ENCODE assay signal across 8 cellular contexts in the genomic region with DNA sequence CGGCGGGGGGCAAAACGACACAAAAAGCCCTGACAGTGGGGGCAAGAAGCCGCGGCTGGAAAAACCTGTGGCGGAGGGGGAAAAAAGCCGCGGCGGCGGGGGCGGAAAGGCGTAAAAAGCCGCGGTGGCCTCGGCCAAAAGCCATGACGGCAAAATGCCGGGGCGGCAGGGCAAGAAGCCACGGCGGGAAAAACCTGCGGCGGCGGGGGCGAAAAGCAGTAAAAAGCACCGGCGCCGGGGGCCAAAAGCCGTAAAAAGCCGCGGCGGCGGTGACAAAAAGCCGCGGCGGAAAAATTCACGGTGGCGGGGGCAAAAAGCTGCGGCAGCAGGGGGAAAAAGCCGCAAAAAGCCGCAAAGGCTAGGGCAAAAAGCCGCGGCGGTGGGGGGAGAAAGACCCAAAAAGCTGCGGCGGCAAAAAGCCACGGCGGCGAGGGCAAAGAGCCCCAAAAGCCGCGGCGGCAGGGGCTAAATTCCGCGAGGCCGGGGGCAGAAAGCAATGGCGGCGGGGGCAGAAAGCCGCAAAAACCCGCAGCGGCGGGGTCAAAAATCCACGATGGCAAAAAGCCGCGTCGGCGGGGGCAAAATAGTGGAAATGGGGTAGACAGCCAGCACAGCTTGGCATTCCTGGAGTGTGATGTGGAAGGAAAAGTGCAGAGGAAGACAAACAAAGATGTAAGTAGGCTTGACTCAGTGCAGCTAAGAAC.
A peak's percentile ranks its signal among the peaks of the same experiment; 100 is the strongest.
DNase-seq lines count a peak whose midpoint lies in the region; ATAC-seq, FAIRE-seq and TF ChIP-seq lines count a peak whose summit lies in the region.
"Not testable (repeated sequence)": the region's sequence is repeated elsewhere in the genome, so short reads cannot be mapped to it uniquely, and the experiment has no call there.

No MANE protein-coding gene starts in this region.

- not testable (repeated sequence) for H3K79me2 ChIP-seq in MM.1S (ENCODE audit: low read length); endothelial cell of umbilical vein (ENCODE audit: control insufficient read depth, insufficient read depth, low read length)

- not testable (repeated sequence) for H3F3A ChIP-seq in MM.1S (ENCODE audit: insufficient read depth, low read length)

- ATAC-seq in naive thymus-derived CD4-positive, alpha-beta T cell: not testable (repeated sequence)

- not testable (repeated sequence) for H3K4me3 ChIP-seq in CD4-positive, alpha-beta memory T cell (ENCODE audit: low read length in 2 of 2); MM.1S (ENCODE audit: low read length); naive thymus-derived CD4-positive, alpha-beta T cell (ENCODE audit: low read length)
- H3K4me3 ChIP-seq in endothelial cell of umbilical vein (replicated peaks in 1 of 3; ENCODE audit: insufficient read depth in 1 of 3, low read depth in 1 of 3, low read length in 3 of 3) (peak overlapping the region in 1 of 3 experiments; percentile 5), suprapubic skin (peak overlapping the region; percentile 49)

- not testable (repeated sequence) for H3K4me1 ChIP-seq in CD4-positive, alpha-beta memory T cell (ENCODE audit: insufficient read depth, low read length); MM.1S (ENCODE audit: low read length); endothelial cell of umbilical vein (ENCODE audit: control insufficient read depth, extremely low read depth, insufficient read depth, low read length); naive thymus-derived CD4-positive, alpha-beta T cell (ENCODE audit: control insufficient read depth in 2 of 2, insufficient read depth in 2 of 2, low read length in 2 of 2); suprapubic skin

- peak in 4 of 5 donors; percentile 11 to 32 (median 26) for DNase-seq in CD4-positive, alpha-beta memory T cell
- DNase-seq in MM.1S (peak; percentile 14), suprapubic skin (ENCODE audit: low spot score in 2 of 2) (peak in 1 of 2 donors; percentile 37)
- peak; percentile 30 to 44 for DNase-seq in activated CD4-positive, alpha-beta T cell treated with anti-CD3 and anti-CD28 coated beads, Interleukin-2, amount 50 U/mL, for 4 hours
- peak; percentile 14 for DNase-seq in activated gamma-delta T cell treated with anti-CD3 and anti-CD28 coated beads, Interleukin-2, amount 50 U/mL, for 16 hours (ENCODE audit: low read depth)
- not testable (repeated sequence) for DNase-seq in endothelial cell of umbilical vein (ENCODE audit: low read depth, low spot score)
- DNase-seq in naive thymus-derived CD4-positive, alpha-beta T cell: peak in 6 of 9 donors; percentile 5 to 43 (median 8)
- peak; percentile 52 for DNase-seq in stimulated activated CD4-positive, alpha-beta T cell treated with anti-CD3 and anti-CD28 coated beads, Interleukin-1b, Interleukin-23, amount 100 ng/mL, for 48 hours

- H3K9me3 Mint-ChIP-seq in CD4-positive, alpha-beta memory T cell; naive thymus-derived CD4-positive, alpha-beta T cell: not testable (repeated sequence)

- TF ChIP-seq CTCF in MM.1S (IDR thresholded peaks at IDR 0.05; ENCODE audit: low read length); endothelial cell of umbilical vein (IDR thresholded peaks at IDR 0.05; ENCODE audit: extremely low read depth in 1 of 2, insufficient read depth in 1 of 2, low read depth in 1 of 2, low read length in 2 of 2); suprapubic skin (IDR thresholded peaks at IDR 0.05): not testable (repeated sequence)

- 10% methylated on average over 48 of the region's 65 CpGs for WGBS in suprapubic skin

- FAIRE-seq in endothelial cell of umbilical vein (lab: Jason Lieb, UNC): not testable (repeated sequence)

- H3K9me1 ChIP-seq in endothelial cell of umbilical vein (replicated peaks; ENCODE audit: control insufficient read depth, extremely low read depth, insufficient read depth, low read length): not testable (repeated sequence)

- dilution Hi-C loops in endothelial cell of umbilical vein (cut with MboI; ENCODE audit: extremely low pct_ligation_motif_present, low sequenced_read_pairs): not testable (repeated sequence)

- H3K36me3 Mint-ChIP-seq in CD4-positive, alpha-beta memory T cell; naive thymus-derived CD4-positive, alpha-beta T cell: not testable (repeated sequence)

- POLR2A ChIA-PET in CD4-positive, alpha-beta memory T cell (lab: Charles Lee; ENCODE audit: partially characterized antibody); endothelial cell of umbilical vein (lab: Charles Lee); naive thymus-derived CD4-positive, alpha-beta T cell (lab: Charles Lee): not testable (repeated sequence)

- TF ChIP-seq EP300 in suprapubic skin (IDR thresholded peaks at IDR 0.05): not testable (repeated sequence)

- not testable (repeated sequence) for H2AFZ ChIP-seq in MM.1S (ENCODE audit: low read length); endothelial cell of umbilical vein (ENCODE audit: low read depth, low read length)

- not testable (repeated sequence) for H3K9me3 ChIP-seq in CD4-positive, alpha-beta memory T cell (ENCODE audit: control insufficient read depth in 1 of 2, low read length in 2 of 2); MM.1S (replicated peaks; ENCODE audit: insufficient read depth, low read length); endothelial cell of umbilical vein (replicated peaks; ENCODE audit: control insufficient read depth, insufficient read depth, low read length); naive thymus-derived CD4-positive, alpha-beta T cell (ENCODE audit: control insufficient read depth in 2 of 3, low read length in 3 of 3); suprapubic skin

- not testable (repeated sequence) for H3K4me1 Mint-ChIP-seq in CD4-positive, alpha-beta memory T cell; naive thymus-derived CD4-positive, alpha-beta T cell

- H3K27ac Mint-ChIP-seq in CD4-positive, alpha-beta memory T cell: peak overlapping the region in 1 of 7 donors; percentile 40
- H3K27ac Mint-ChIP-seq in naive thymus-derived CD4-positive, alpha-beta T cell: not testable (repeated sequence)

- H3K9me2 ChIP-seq in MM.1S (replicated peaks; ENCODE audit: insufficient read depth, low read length): not testable (repeated sequence)

- not testable (repeated sequence) for H3K27ac ChIP-seq in CD4-positive, alpha-beta memory T cell (ENCODE audit: low read depth, low read length); MM.1S (ENCODE audit: low read length); endothelial cell of umbilical vein (ENCODE audit: insufficient read depth, low read depth, low read length); naive thymus-derived CD4-positive, alpha-beta T cell (ENCODE audit: low read depth, low read length); suprapubic skin

- not testable (repeated sequence) for H3K9ac ChIP-seq in MM.1S (ENCODE audit: low read length); endothelial cell of umbilical vein (replicated peaks; ENCODE audit: extremely low read depth, insufficient read depth, low read length)

- not testable (repeated sequence) for TF ChIP-seq POLR2A in endothelial cell of umbilical vein (IDR thresholded peaks at IDR 0.05; ENCODE audit: low read depth, low read length); suprapubic skin (IDR thresholded peaks at IDR 0.05)

- not testable (repeated sequence) for BruUV-seq in endothelial cell of umbilical vein (replicated peaks; lab: Mats Ljungman, UMichigan)

- peak overlapping the region; percentile 59 to 76 (median 67) for H3K4me3 Mint-ChIP-seq in CD4-positive, alpha-beta memory T cell
- H3K4me3 Mint-ChIP-seq in naive thymus-derived CD4-positive, alpha-beta T cell: peak overlapping the region in 7 of 10 donors; percentile 45 to 82 (median 66)

- CTCF ChIA-PET in CD4-positive, alpha-beta memory T cell (lab: Charles Lee; ENCODE audit: partially characterized antibody); endothelial cell of umbilical vein (lab: Charles Lee); naive thymus-derived CD4-positive, alpha-beta T cell (lab: Charles Lee): not testable (repeated sequence)

- H3K36me3 ChIP-seq in CD4-positive, alpha-beta memory T cell (ENCODE audit: insufficient read depth, low read length); MM.1S (replicated peaks; ENCODE audit: insufficient read depth, low read length); endothelial cell of umbilical vein (ENCODE audit: control insufficient read depth in 2 of 2, extremely low read depth in 1 of 2, insufficient read depth in 2 of 2, low read length in 2 of 2); naive thymus-derived CD4-positive, alpha-beta T cell (ENCODE audit: control insufficient read depth in 2 of 3, insufficient read depth in 3 of 3, low read length in 3 of 3); suprapubic skin: not testable (repeated sequence)

- not testable (repeated sequence) for H3K27me3 ChIP-seq in CD4-positive, alpha-beta memory T cell (ENCODE audit: insufficient read depth, low read length); MM.1S (replicated peaks; ENCODE audit: insufficient read depth, low read length); endothelial cell of umbilical vein (ENCODE audit: control insufficient read depth in 2 of 2, insufficient read depth in 2 of 2, low read length in 2 of 2); naive thymus-derived CD4-positive, alpha-beta T cell (ENCODE audit: control insufficient read depth in 2 of 2, insufficient read depth in 2 of 2, low read length in 2 of 2)
- peaks cover 20% of the 10 kb centered on the region for H3K27me3 ChIP-seq in suprapubic skin

- not testable (repeated sequence) for H3K4me2 ChIP-seq in MM.1S (ENCODE audit: low read depth, low read length); endothelial cell of umbilical vein (ENCODE audit: insufficient read depth, low read length)

- intact Hi-C loops in CD4-positive, alpha-beta memory T cell (cut with micrococcal nuclease); endothelial cell of umbilical vein (cut with micrococcal nuclease); naive thymus-derived CD4-positive, alpha-beta T cell (cut with micrococcal nuclease): not testable (repeated sequence)

- H4K20me1 ChIP-seq in MM.1S (ENCODE audit: insufficient read depth, low read length); endothelial cell of umbilical vein (replicated peaks; ENCODE audit: control insufficient read depth, extremely low read depth, insufficient read depth, low read length): not testable (repeated sequence)

- H3K27me3 Mint-ChIP-seq in CD4-positive, alpha-beta memory T cell; naive thymus-derived CD4-positive, alpha-beta T cell: not testable (repeated sequence)
